10 cellular contexts compared by ENCODE assay signal in the genomic region with DNA sequence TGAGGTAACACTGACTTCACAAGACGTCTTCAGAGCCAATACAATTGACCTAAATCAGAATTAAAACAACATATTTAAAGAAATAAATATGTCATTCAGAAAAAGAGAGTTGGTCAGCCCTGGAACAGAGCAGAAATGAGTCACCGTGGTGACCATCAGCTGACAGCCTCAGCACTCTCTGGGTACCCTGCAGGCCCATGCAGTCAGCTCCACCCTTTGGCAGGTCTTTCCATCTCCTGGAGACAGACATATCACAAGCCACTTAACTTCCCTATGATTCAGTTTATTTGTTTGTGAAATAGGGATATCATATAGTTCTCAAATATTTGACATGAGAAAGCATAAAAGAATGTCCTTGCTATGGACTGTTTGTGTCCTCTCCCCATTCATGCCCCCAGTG.
DNase-seq lines count a peak whose midpoint lies in the region; ATAC-seq and TF ChIP-seq lines count a peak whose summit lies in the region.
"Had no signal": no experiment of that assay in that cellular context is flagged by ENCODE, and none has a peak within 500 bp of the region (broad histone marks: within the 10 kb centered on the region; RNA-seq: fewer than 3 reads in every experiment).

No MANE protein-coding gene starts in this region.

- H3K36me3 ChIP-seq in endodermal cell (ENCODE audit: control insufficient read depth, insufficient read depth, low read length), result no peaks in the 10 kb centered on the region

- 92% methylated on average over 2 of the region's 2 CpGs; no CpG with 5 or more reads in 1 of the 2 experiments for WGBS in endodermal cell (ENCODE audit: insufficient coverage in 1 of 2, insufficient read length in 1 of 2), 2 experiments

- no peak overlapping the region for H3K27ac Mint-ChIP-seq in endodermal cell

- H3K9me3 ChIP-seq in endodermal cell (ENCODE audit: control insufficient read depth, low read length), result no peaks in the 10 kb centered on the region

- H3K9me3 Mint-ChIP-seq in endodermal cell, result no peaks in the 10 kb centered on the region
- peaks cover 4% of the 10 kb centered on the region for H3K9me3 Mint-ChIP-seq in activated T-cell treated with anti-CD3 and anti-CD28 coated beads, Interleukin-2, amount 50 U/mL, for 4 hours

- H3K4me3 ChIP-seq in cardiac fibroblast (replicated peaks in 1 of 2; ENCODE audit: low read depth in 2 of 2, low read length in 2 of 2) (no peak overlapping the region), retinal pigment epithelial cell (ENCODE audit: low read length) (no peak overlapping the region), endodermal cell (ENCODE audit: low read length) (no peak overlapping the region)

- no peaks in the 10 kb centered on the region for H3K27me3 Mint-ChIP-seq in endodermal cell (ENCODE audit: insufficient read depth)
- no peaks in the 10 kb centered on the region for H3K27me3 Mint-ChIP-seq in activated T-cell treated with anti-CD3 and anti-CD28 coated beads, Interleukin-2, amount 50 U/mL, for 4 hours (ENCODE audit: low read depth)

- H3K4me1 Mint-ChIP-seq in endodermal cell, result no peaks in the 10 kb centered on the region
- no peaks in the 10 kb centered on the region for H3K4me1 Mint-ChIP-seq in activated T-cell treated with anti-CD3 and anti-CD28 coated beads, Interleukin-2, amount 50 U/mL, for 4 hours (ENCODE audit: low read depth)

- no peak overlapping the region for H3K27ac ChIP-seq in endodermal cell (ENCODE audit: low read depth, low read length)

- DNase-seq in HS-27A (ENCODE audit: low read depth) (peak; percentile 11), cardiac fibroblast (ENCODE audit: low read depth in 2 of 2) (peak; percentile 8 to 26), retinal pigment epithelial cell (ENCODE audit: low read depth) (peak; percentile 72), endodermal cell (no peak), NCI-H1417 (lab: John Stamatoyannopoulos, UW) (no peak)
- DNase-seq in stimulated activated CD4-positive, alpha-beta T cell treated with anti-CD3 and anti-CD28 coated beads, Interleukin-4, amount 100 ng/mL, for 4 hours, result no peak
- no peak for DNase-seq in activated T-cell treated with anti-CD3 and anti-CD28 coated beads, Interleukin-2, amount 50 U/mL, for 4 hours
- DNase-seq: anterior cingulate cortex, hypothalamus had no signal

- no peak overlapping the region for H3K4me3 Mint-ChIP-seq in endodermal cell
- H3K4me3 Mint-ChIP-seq in activated T-cell treated with anti-CD3 and anti-CD28 coated beads, Interleukin-2, amount 50 U/mL, for 4 hours, result no peak overlapping the region

- H3K27me3 ChIP-seq in endodermal cell (ENCODE audit: control insufficient read depth, insufficient read depth, low read length, poor library complexity, severe bottlenecking), result no peaks in the 10 kb centered on the region

- no peaks in the 10 kb centered on the region for H3K4me1 ChIP-seq in endodermal cell (ENCODE audit: control insufficient read depth, insufficient read depth, low read length)

- H3K9ac ChIP-seq in endodermal cell (ENCODE audit: extremely low read depth, low read length, poor library complexity, severe bottlenecking), result no peak overlapping the region

- no peaks in the 10 kb centered on the region for H3K36me3 Mint-ChIP-seq in endodermal cell (ENCODE audit: low read depth)
- no peaks in the 10 kb centered on the region for H3K36me3 Mint-ChIP-seq in activated T-cell treated with anti-CD3 and anti-CD28 coated beads, Interleukin-2, amount 50 U/mL, for 4 hours (ENCODE audit: insufficient read depth)

- ATAC-seq in GM19463 (IDR thresholded peaks at IDR 0.05; ENCODE audit: unreplicated experiment), result peak; percentile 81
- no peak for ATAC-seq in activated T-cell treated with anti-CD3 and anti-CD28 coated beads, Interleukin-2, amount 50 U/mL, for 4 hours

- TF ChIP-seq CTCF in cardiac fibroblast (IDR thresholded peaks at IDR 0.05; ENCODE audit: low read depth, low read length) (no peak), retinal pigment epithelial cell (conservative IDR thresholded peaks at IDR 0.05; ENCODE audit: low read depth, low read length) (no peak), endodermal cell (conservative IDR thresholded peaks at IDR 0.05) (no peak)

Comparison
In these comparisons a context has a peak if more than half of its experiments do, and no peak if none do; other contexts are left out.
1. DNase-seq: peak in HS-27A (single experiment), cardiac fibroblast (2 of 2) and retinal pigment epithelial cell (single experiment); none in endodermal cell (single experiment), stimulated activated CD4-positive, alpha-beta T cell treated with anti-CD3 and anti-CD28 coated beads, Interleukin-4, amount 100 ng/mL, for 4 hours (0 of 2), NCI-H1417 (0 of 3) and activated T-cell treated with anti-CD3 and anti-CD28 coated beads, Interleukin-2, amount 50 U/mL, for 4 hours (single experiment).